ENCODE assay signal across 1 cellular context in the genomic region with DNA sequence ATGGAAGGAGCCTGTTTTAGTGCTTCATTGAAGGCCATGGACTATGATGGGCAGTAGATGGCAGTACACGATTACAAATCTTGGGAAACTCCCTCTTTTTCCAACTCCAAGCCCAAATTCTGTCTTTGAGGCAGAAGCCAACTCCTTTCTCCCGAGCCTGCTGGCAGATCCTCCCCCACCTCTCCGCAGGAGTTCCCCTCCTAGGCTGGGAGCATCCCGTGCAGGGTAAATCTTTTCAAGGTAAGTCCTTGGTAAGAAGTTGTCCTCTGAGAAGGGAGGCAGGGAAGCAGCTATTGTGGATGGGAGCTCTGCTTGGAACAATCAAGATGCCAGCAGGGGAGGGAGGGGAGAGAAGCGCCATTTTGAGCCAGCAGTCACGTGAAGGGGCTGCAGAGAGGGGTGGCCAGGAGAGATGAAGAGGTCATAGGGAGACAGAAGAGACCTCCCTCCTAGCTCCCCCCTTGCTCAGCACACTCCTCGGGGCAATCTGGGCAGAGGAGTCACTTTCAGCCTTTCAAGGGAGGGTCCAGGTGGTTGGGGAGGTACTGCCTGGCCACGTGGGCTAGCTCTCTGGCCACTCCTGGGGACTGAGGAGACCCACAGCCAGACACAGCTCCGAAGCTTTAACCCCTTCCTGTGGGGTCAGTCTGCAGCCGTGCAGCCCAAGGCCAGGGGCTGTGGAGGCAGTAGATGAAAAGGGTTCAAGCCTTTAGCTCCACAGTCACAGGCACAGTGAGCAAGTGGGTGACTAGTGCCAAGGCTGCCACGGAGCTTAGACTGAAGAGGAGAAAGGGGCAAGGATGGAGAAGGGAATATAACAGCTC.
TF ChIP-seq lines count a peak whose summit lies in the region.

No MANE protein-coding gene starts in this region.

TF ChIP-seq in GM12878, 131 proteins besides CTCF, POLR2A, EP300 and RAD21:
- TF ChIP-seq BHLHE40 (IDR thresholded peaks at IDR 0.05; ENCODE audit: borderline replicate concordance in 1 of 2, low read depth in 2 of 2, low read length in 1 of 2), result 0 out of 4 replicates have a peak, but pooled peaks of 1 of the 2 experiments have one; percentile 22
- TF ChIP-seq SMC3 (IDR thresholded peaks at IDR 0.05; ENCODE audit: borderline replicate concordance, low read length), result peak; percentile 66; the same call in 1 of the 2 replicates
- TF ChIP-seq, protein P1, sequence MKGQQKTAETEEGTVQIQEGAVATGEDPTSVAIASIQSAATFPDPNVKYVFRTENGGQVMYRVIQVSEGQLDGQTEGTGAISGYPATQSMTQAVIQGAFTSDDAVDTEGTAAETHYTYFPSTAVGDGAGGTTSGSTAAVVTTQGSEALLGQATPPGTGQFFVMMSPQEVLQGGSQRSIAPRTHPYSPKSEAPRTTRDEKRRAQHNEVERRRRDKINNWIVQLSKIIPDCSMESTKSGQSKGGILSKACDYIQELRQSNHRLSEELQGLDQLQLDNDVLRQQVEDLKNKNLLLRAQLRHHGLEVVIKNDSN (IDR thresholded peaks at IDR 0.05; ENCODE audit: borderline replicate concordance, extremely low read length, insufficient read depth, low read depth, low read length), result peak; percentile 3
- TF ChIP-seq RELA (IDR thresholded peaks at IDR 0.05; ENCODE audit: borderline replicate concordance, partially characterized antibody), result no peak
- 0 out of 2 replicates have a peak, but pooled peaks have one; percentile 13 for TF ChIP-seq IKZF1 (conservative IDR thresholded peaks at IDR 0.05)
- TF ChIP-seq NFXL1 (IDR thresholded peaks at IDR 0.05; ENCODE audit: borderline replicate concordance), result no peak
- TF ChIP-seq YY1 (IDR thresholded peaks at IDR 0.05; ENCODE audit: low read depth, low read length), result 0 out of 2 replicates have a peak, but pooled peaks have one; percentile 22
TF ChIP-seq in GM12878: peak in this region for 5.
